ENCODE assay signal across 20 cellular contexts in the genomic region with DNA sequence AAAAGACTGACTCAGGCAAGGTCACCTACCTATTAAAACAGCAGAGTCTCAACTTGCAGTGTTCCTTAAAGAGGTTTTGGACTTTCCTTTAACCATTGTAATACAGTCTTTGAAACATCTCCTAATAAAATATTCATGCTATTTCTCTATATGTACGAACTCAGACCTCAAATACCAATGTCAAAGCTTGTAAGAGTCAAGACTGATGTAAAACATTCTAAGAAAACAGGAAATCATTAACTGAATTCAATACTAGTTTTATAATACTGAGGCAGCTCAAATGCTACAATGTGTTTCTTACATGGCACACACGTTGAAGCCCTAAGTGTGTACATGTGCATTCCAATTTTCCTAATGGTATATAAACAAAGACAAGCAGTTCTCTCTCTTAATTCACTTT. TPM values are rescaled to one million over a fixed set of nuclear protein-coding genes. Genes with fewer than 3 reads are reported as not detected.
DNase-seq lines count a peak whose midpoint lies in the region; ATAC-seq and TF ChIP-seq lines count a peak whose summit lies in the region.
"Had no signal": no experiment of that assay in that cellular context is flagged by ENCODE, and none has a peak within 500 bp of the region (broad histone marks: within the 10 kb centered on the region; RNA-seq: fewer than 3 reads in every experiment).

No MANE protein-coding gene starts in this region.

- H2AFZ ChIP-seq in IMR-90 (replicated peaks; ENCODE audit: low read length, poor library complexity): no peak overlapping the region

- no peak overlapping the region; the same call in 1 of the 2 replicates for H2BK120ac ChIP-seq in IMR-90 (ENCODE audit: low read depth, low read length)

- no peak overlapping the region for H3K18ac ChIP-seq in IMR-90 (ENCODE audit: low read depth, low read length)

- no peak overlapping the region for H3K4ac ChIP-seq in IMR-90 (ENCODE audit: low read depth, low read length)

- peaks cover 59% of the 10 kb centered on the region for H3K36me3 Mint-ChIP-seq in activated naive CD8-positive, alpha-beta T cell treated with anti-CD3 and anti-CD28 coated beads for 36 hours
- H3K36me3 Mint-ChIP-seq in nephron (ENCODE audit: low read depth): peaks cover 80% of the 10 kb centered on the region

- H3K36me3 ChIP-seq in IMR-90 (ENCODE audit: control insufficient read depth, insufficient read depth, low read length): peaks cover 1% of the 10 kb centered on the region
- H3K36me3 ChIP-seq: pancreas had no signal

- WGBS in IMR-90 (ENCODE audit: extremely low coverage in 2 of 2, insufficient read length in 1 of 2), 2 experiments: no CpG with 5 or more reads among the region's 2 CpGs

- intact Hi-C loops in IMR-90 (cut with micrococcal nuclease): loop anchor here (5.0 kb wide), 1 partner anchor 108 kb away; no protein-coding TSS in a partner anchor

- H4K5ac ChIP-seq in IMR-90 (ENCODE audit: low read depth, low read length): no peak overlapping the region

- H3K9me3 Mint-ChIP-seq in activated naive CD8-positive, alpha-beta T cell treated with anti-CD3 and anti-CD28 coated beads for 36 hours: peaks cover 2% of the 10 kb centered on the region
- no peaks in the 10 kb centered on the region for H3K9me3 Mint-ChIP-seq in nephron
- H3K9me3 Mint-ChIP-seq: activated T-helper 1 cell treated with anti-CD3 and anti-CD28 coated beads, Interleukin-12 subunit alpha, Interleukin-12 subunit beta, Interleukin-2, Interleukin-4 antibody, amounts not matched to agents 30 ng/mL and 10 ng/mL and 1 ng/mL, durations not matched to agents 14 hours and 24 hours and 36 hours had no signal

- TF ChIP-seq POLR2A in IMR-90 (IDR thresholded peaks at IDR 0.05; ENCODE audit: low read depth, low read length): no peak

- no peak overlapping the region for H2BK15ac ChIP-seq in IMR-90 (ENCODE audit: low read depth, low read length)

- no peak for TF ChIP-seq RAD21 in IMR-90 (IDR thresholded peaks at IDR 0.05; ENCODE audit: low read length)

- H3K56ac ChIP-seq in IMR-90 (ENCODE audit: extremely low read depth, insufficient read depth, low read length): no peak overlapping the region

- no peak overlapping the region for H2BK5ac ChIP-seq in IMR-90 (ENCODE audit: low read depth, low read length, poor library complexity, severe bottlenecking)

- H2AK9ac ChIP-seq in IMR-90 (replicated peaks; ENCODE audit: low read depth, low read length, poor library complexity): no peak overlapping the region

- peak overlapping the region; percentile 72; the same call in 1 of the 2 replicates for H3K23ac ChIP-seq in IMR-90 (ENCODE audit: low read depth, low read length)

- no peak overlapping the region for H3K14ac ChIP-seq in IMR-90 (replicated peaks; ENCODE audit: low read depth, low read length)

- H4K20me1 ChIP-seq in IMR-90 (ENCODE audit: insufficient read depth, low read length): no peaks in the 10 kb centered on the region

- no peaks in the 10 kb centered on the region for H3K9me1 ChIP-seq in IMR-90 (ENCODE audit: insufficient read depth, low read length)

- peaks cover 59% of the 10 kb centered on the region for H3K4me1 Mint-ChIP-seq in activated naive CD8-positive, alpha-beta T cell treated with anti-CD3 and anti-CD28 coated beads for 36 hours
- H3K4me1 Mint-ChIP-seq in nephron: no peaks in the 10 kb centered on the region

- H4K91ac ChIP-seq in IMR-90 (ENCODE audit: insufficient read depth, low read depth, low read length): no peak overlapping the region

- peak overlapping the region; percentile 29 for H3K4me3 Mint-ChIP-seq in activated naive CD8-positive, alpha-beta T cell treated with anti-CD3 and anti-CD28 coated beads for 36 hours
- H3K4me3 Mint-ChIP-seq in nephron: no peak overlapping the region
- H3K4me3 Mint-ChIP-seq: activated T-helper 1 cell treated with anti-CD3 and anti-CD28 coated beads, Interleukin-12 subunit alpha, Interleukin-12 subunit beta, Interleukin-2, Interleukin-4 antibody, amounts not matched to agents 30 ng/mL and 10 ng/mL and 1 ng/mL, durations not matched to agents 14 hours and 24 hours and 36 hours had no signal

- no peak for DNase-seq in activated CD4-positive, CD25-positive, alpha-beta regulatory T cell (lab: John Stamatoyannopoulos, UW)
- DNase-seq in IMR-90: no peak
- DNase-seq in activated naive CD8-positive, alpha-beta T cell treated with anti-CD3 and anti-CD28 coated beads for 36 hours: no peak
- DNase-seq in glomerular visceral epithelial cell (ENCODE audit: extremely low spot score): no peak
- no peak for DNase-seq in SKM-1 treated with dmso at 0.1 percent for 144 hours (lab: John Stamatoyannopoulos, UW; ENCODE audit: unreplicated experiment)
- DNase-seq: 8988T; activated CD4-positive, alpha-beta T cell treated with anti-CD3 and anti-CD28 coated beads, Interleukin-2, amount 50 U/mL, for 48 hours; Calu3; erythroblast; foreskin melanocyte; NCI-H1417; NCI-H2107; pancreas; right lobe of liver; stimulated activated CD8-positive, alpha-beta memory T cell treated with anti-CD3 and anti-CD28 coated beads, Interleukin-4, amount 100 ng/mL, for 48 hours had no signal

- no peaks in the 10 kb centered on the region for H3K27me3 Mint-ChIP-seq in activated naive CD8-positive, alpha-beta T cell treated with anti-CD3 and anti-CD28 coated beads for 36 hours
- no peaks in the 10 kb centered on the region for H3K27me3 Mint-ChIP-seq in nephron (ENCODE audit: low read depth)

- in situ Hi-C loops in IMR-90 (cut with MboI; ENCODE audit: low sequenced_read_pairs): no loop called here

- TF ChIP-seq CTCF in IMR-90 (conservative IDR thresholded peaks at IDR 0.05; ENCODE audit: low read depth, low read length) (no peak), nephron (IDR thresholded peaks at IDR 0.05; ENCODE audit: unreplicated experiment in 3 of 3) (no peak)

- no peak overlapping the region for H2AK5ac ChIP-seq in IMR-90 (ENCODE audit: low read depth, low read length)

- H3K27ac Mint-ChIP-seq in activated naive CD8-positive, alpha-beta T cell treated with anti-CD3 and anti-CD28 coated beads for 36 hours: peak overlapping the region; percentile 77
- peak overlapping the region; percentile 24 to 65 (median 37) for H3K27ac Mint-ChIP-seq in nephron
- H3K27ac Mint-ChIP-seq: activated T-helper 1 cell treated with anti-CD3 and anti-CD28 coated beads, Interleukin-12 subunit alpha, Interleukin-12 subunit beta, Interleukin-2, Interleukin-4 antibody, amounts not matched to agents 30 ng/mL and 10 ng/mL and 1 ng/mL, durations not matched to agents 14 hours and 24 hours and 36 hours had no signal

- no peak overlapping the region; a peak in 1 of 4 replicates for H4K8ac ChIP-seq in IMR-90 (ENCODE audit: low read depth in 2 of 2, low read length in 2 of 2)

- no peaks in the 10 kb centered on the region for H3K9me3 ChIP-seq in IMR-90 (ENCODE audit: control insufficient read depth, insufficient read depth, low read length)
- H3K9me3 ChIP-seq: pancreas, right lobe of liver had no signal

- POLR2A ChIA-PET in IMR-90 (lab: Charles Lee; ENCODE audit: unreplicated experiment): interaction anchor here (0.6 kb wide), 1 partner anchor 93 kb away, joined by 5 read pairs; no protein-coding TSS in a partner anchor

- H3K4me2 ChIP-seq in IMR-90 (ENCODE audit: low read depth, low read length): no peak overlapping the region

- 0 out of 2 replicates have a peak, but pooled peaks cover 1% of the 10 kb centered on the region for H3K4me1 ChIP-seq in IMR-90 (ENCODE audit: control insufficient read depth, insufficient read depth, low read length)
- H3K4me1 ChIP-seq: pancreas, right lobe of liver had no signal

- dilution Hi-C loops in IMR-90 (cut with HindIII; ENCODE audit: low sequenced_read_pairs, unreplicated experiment): no loop called here

- H3K9ac ChIP-seq in IMR-90 (ENCODE audit: low read depth, low read length): no peak overlapping the region

- CTCF ChIA-PET in IMR-90 (lab: Yijun Ruan, JAX): no interaction called here

- H3K79me1 ChIP-seq in IMR-90 (ENCODE audit: low read depth in 1 of 2, low read length in 2 of 2): peaks cover 8 to 46% of the 10 kb centered on the region in 2 experiments; a peak in 3 of 4 replicates

- no peak overlapping the region for H3K4me3 ChIP-seq in IMR-90 (ENCODE audit: insufficient read depth, low read depth, low read length)
- H3K4me3 ChIP-seq: pancreas, right lobe of liver had no signal

- ATAC-seq in activated CD4-positive, CD25-positive, alpha-beta regulatory T cell treated with anti-CD3 and anti-CD28 coated beads, Interleukin-2, amount 50 U/mL, for 24 hours: peak; percentile 46 to 52
- ATAC-seq in IMR-90 (ENCODE audit: low read depth) (peak; percentile 53), HG03439 (IDR thresholded peaks at IDR 0.05; ENCODE audit: unreplicated experiment) (no peak)
- ATAC-seq: pancreas, right lobe of liver had no signal

- H3K27ac ChIP-seq in IMR-90 (ENCODE audit: insufficient read depth, low read length): no peak overlapping the region
- H3K27ac ChIP-seq: HL-60, pancreas, right lobe of liver had no signal

- BruUV-seq in IMR-90 (replicated peaks; lab: Mats Ljungman, UMichigan): no TSS peak

- H2BK20ac ChIP-seq in IMR-90 (ENCODE audit: low read depth, low read length): no peak overlapping the region

- H3K27me3 ChIP-seq in IMR-90 (ENCODE audit: control insufficient read depth, insufficient read depth, low read length): no peaks in the 10 kb centered on the region
- H3K27me3 ChIP-seq: pancreas, right lobe of liver had no signal

TF ChIP-seq in IMR-90, 13 proteins besides CTCF, POLR2A, EP300 and RAD21 (continues in another document):
- TF ChIP-seq CHD1 (IDR thresholded peaks at IDR 0.05; ENCODE audit: low read depth, low read length) (no peak), BHLHE40 (IDR thresholded peaks at IDR 0.05; ENCODE audit: low read depth, low read length) (no peak), MXI1 (IDR thresholded peaks at IDR 0.05; ENCODE audit: borderline replicate concordance, low read depth, low read length) (no peak), USF2 (IDR thresholded peaks at IDR 0.05; ENCODE audit: low read depth, low read length) (no peak)

RNA-seq across cellular contexts. Expression of gene PSIP1, which starts 11.7 kb away (rescaled TPM):
- 27.2 and 30.0 TPM in 2 replicates for total RNA-seq in IMR-90 (2012; rRNA removed)
- 14.7 and 21.8 TPM in 2 replicates for polyA plus RNA-seq in IMR-90 (2012; rRNA removed)
- polyA plus RNA-seq in IMR-90 (2012; cell fraction: cytosol; rRNA removed): 2.0 and 12.5 TPM in 2 replicates
- polyA plus RNA-seq in IMR-90 (2012; cell fraction: nucleus; rRNA removed; ENCODE audit: low replicate concordance): 9.5 and 13.0 TPM in 2 replicates
- total RNA-seq in activated naive CD8-positive, alpha-beta T cell treated with anti-CD3 and anti-CD28 coated beads for 36 hours: 100 to 1,000 TPM; 109 to 121 TPM

RNA-seq across cellular contexts. Expression of gene CCDC171, which starts 53.7 kb away (rescaled TPM):
- total RNA-seq in IMR-90 (2012; rRNA removed): 2.2 and 2.5 TPM in 2 replicates
- polyA plus RNA-seq in IMR-90 (2012; rRNA removed): 0.33 and 0.63 TPM in 2 replicates
- 0.05 and 0.07 TPM in 2 replicates for polyA plus RNA-seq in IMR-90 (2012; cell fraction: cytosol; rRNA removed)
- 0.41 and 3.6 TPM in 2 replicates for polyA plus RNA-seq in IMR-90 (2012; cell fraction: nucleus; rRNA removed; ENCODE audit: low replicate concordance)
- 1 to 10 TPM; 1.9 to 2.4 TPM for total RNA-seq in activated naive CD8-positive, alpha-beta T cell treated with anti-CD3 and anti-CD28 coated beads for 36 hours
